ENCODE assay signal across 1 cellular context in the genomic region with DNA sequence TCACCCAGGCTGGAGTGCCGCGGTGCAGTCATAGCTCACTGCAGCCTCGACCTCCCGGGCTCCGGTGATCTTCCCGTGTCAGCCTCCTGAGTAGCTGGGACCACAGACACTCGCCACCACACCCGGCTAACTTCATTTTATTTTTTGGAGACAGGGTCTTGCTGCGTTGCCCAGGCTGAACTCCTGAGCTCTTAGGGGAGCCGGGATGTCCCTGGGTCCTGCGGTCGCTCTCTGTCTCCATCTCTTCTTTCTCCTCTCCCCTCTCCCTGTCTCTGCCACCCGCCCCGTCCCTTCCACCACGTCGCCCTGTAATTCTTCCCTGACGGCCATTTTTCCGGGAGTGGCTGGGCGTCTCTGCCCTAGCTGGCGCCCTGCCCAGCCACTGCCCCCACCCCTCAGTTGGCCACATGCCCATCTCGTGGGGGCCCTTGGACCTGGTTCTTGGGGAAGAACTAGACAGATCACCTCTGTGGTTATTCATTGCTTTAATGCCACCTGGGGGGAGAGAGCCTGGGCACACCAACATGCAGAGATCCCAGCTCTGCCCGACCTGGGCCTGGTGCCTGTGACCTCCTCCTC.
TF ChIP-seq lines count a peak whose summit lies in the region.

No MANE protein-coding gene starts in this region.

TF ChIP-seq in WTC11, 78 proteins besides CTCF, POLR2A, EP300 and RAD21 (continued from another document):
- TF ChIP-seq, protein P1, sequence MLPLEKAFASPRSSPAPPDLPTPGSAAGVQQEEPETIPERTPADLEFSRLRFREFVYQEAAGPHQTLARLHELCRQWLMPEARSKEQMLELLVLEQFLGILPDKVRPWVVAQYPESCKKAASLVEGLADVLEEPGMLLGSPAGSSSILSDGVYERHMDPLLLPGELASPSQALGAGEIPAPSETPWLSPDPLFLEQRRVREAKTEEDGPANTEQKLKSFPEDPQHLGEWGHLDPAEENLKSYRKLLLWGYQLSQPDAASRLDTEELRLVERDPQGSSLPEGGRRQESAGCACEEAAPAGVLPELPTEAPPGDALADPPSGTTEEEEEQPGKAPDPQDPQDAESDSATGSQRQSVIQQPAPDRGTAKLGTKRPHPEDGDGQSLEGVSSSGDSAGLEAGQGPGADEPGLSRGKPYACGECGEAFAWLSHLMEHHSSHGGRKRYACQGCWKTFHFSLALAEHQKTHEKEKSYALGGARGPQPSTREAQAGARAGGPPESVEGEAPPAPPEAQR (CRISPR knock-in tag; IDR thresholded peaks at IDR 0.05): no peak
- TF ChIP-seq, protein P2, sequence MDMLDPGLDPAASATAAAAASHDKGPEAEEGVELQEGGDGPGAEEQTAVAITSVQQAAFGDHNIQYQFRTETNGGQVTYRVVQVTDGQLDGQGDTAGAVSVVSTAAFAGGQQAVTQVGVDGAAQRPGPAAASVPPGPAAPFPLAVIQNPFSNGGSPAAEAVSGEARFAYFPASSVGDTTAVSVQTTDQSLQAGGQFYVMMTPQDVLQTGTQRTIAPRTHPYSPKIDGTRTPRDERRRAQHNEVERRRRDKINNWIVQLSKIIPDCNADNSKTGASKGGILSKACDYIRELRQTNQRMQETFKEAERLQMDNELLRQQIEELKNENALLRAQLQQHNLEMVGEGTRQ (CRISPR knock-in tag; IDR thresholded peaks at IDR 0.05): no peak
